ENCODE assay signal across 17 cellular contexts in the genomic region with DNA sequence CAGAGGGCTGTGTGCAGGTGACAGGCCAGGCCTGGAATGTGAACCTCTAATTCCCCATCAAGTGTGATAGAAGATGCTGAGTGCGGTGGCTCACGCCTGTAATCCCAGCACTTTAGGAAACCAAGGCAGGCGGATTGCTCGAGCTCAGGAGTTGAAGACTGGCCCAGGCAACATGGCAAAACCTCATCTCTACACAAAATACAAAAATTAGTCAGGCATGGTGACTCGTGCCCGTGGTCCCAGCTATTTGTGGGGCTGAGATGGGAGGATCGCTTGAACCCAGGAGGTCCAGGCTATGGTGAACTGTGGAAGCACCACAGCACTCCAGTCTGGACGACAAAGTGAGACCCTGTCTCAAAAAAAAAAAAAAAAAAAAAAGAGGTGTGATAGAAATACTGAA. TPM values are rescaled to one million over a fixed set of nuclear protein-coding genes. Genes with fewer than 3 reads are reported as not detected.
DNase-seq lines count a peak whose midpoint lies in the region; ATAC-seq lines count a peak whose summit lies in the region.
"Had no signal": no experiment of that assay in that cellular context is flagged by ENCODE, and none has a peak within 500 bp of the region (broad histone marks: within the 10 kb centered on the region; RNA-seq: fewer than 3 reads in every experiment).

No MANE protein-coding gene starts in this region.

- no peak overlapping the region for H2AFZ ChIP-seq in mesenchymal stem cell (ENCODE audit: low read depth, low read length)

- H3K14ac ChIP-seq in mesenchymal stem cell (ENCODE audit: low read length in 2 of 2): no peak overlapping the region

- H3K9ac ChIP-seq in mesenchymal stem cell (ENCODE audit: low read length): no peak overlapping the region

- H3K27me3 ChIP-seq in mesenchymal stem cell (ENCODE audit: control insufficient read depth in 1 of 2, insufficient read depth in 1 of 2, low read length in 2 of 2): no peaks in the 10 kb centered on the region
- H3K27me3 ChIP-seq: Peyer's patch had no signal

- no peaks in the 10 kb centered on the region for H3K36me3 ChIP-seq in mesenchymal stem cell (ENCODE audit: control insufficient read depth in 1 of 2, insufficient read depth in 2 of 2, low read depth in 1 of 2, low read length in 2 of 2)
- H3K36me3 ChIP-seq: HAP-1, Peyer's patch had no signal

- H3K4me3 ChIP-seq in mesenchymal stem cell (ENCODE audit: insufficient read depth in 1 of 2, low read depth in 1 of 2, low read length in 2 of 2): no peak overlapping the region
- H3K4me3 ChIP-seq: HAP-1, Peyer's patch had no signal

- peaks cover 9% of the 10 kb centered on the region for H3K4me1 ChIP-seq in mesenchymal stem cell (ENCODE audit: control insufficient read depth, insufficient read depth, low read depth, low read length)

- no peaks in the 10 kb centered on the region for H3K79me1 ChIP-seq in mesenchymal stem cell (replicated peaks; ENCODE audit: low read length, poor library complexity, severe bottlenecking)

- peak overlapping the region; percentile 7 for H4K8ac ChIP-seq in mesenchymal stem cell (ENCODE audit: low read length)

- no peak overlapping the region for H4K91ac ChIP-seq in mesenchymal stem cell (ENCODE audit: low read length)

- H2BK5ac ChIP-seq in mesenchymal stem cell (ENCODE audit: low read depth, low read length, poor library complexity, severe bottlenecking): no peak overlapping the region

- no peak for ATAC-seq in HG03439 (IDR thresholded peaks at IDR 0.05; ENCODE audit: unreplicated experiment)
- ATAC-seq: Right ventricle myocardium inferior had no signal

- no peak overlapping the region for H2BK15ac ChIP-seq in mesenchymal stem cell (ENCODE audit: low read depth, poor library complexity, severe bottlenecking)

- DNase-seq in activated T-cell treated with anti-CD3 and anti-CD28 coated beads, Interleukin-2, amount 50 U/mL, for 48 hours: peak; percentile 20 to 27
- no peak for DNase-seq in activated T-cell treated with anti-CD3 and anti-CD28 coated beads, Interleukin-2, amount 50 U/mL, for 1 hour
- DNase-seq in ELR (ENCODE audit: low read depth) (peak; percentile 45), LHCN-M2 (ENCODE audit: low read depth) (peak; percentile 22), mesenchymal stem cell (peak; percentile 15), pons (ENCODE audit: low spot score) (no peak)
- DNase-seq: DMS79; Kasumi-1; NCI-H1694 treated with DMSO at 0.1 percent for 48 hours; NCI-H510A; NCI-H748 treated with DMSO at 0.1 percent for 48 hours; NK-92 treated with Interleukin-12 subunit alpha and Interleukin-12 subunit beta, amount 100 ng/mL, for 24 hours; Peyer's patch had no signal

- no peak overlapping the region for H3K23ac ChIP-seq in mesenchymal stem cell (ENCODE audit: low read length in 2 of 2)

- no peak overlapping the region for H2BK12ac ChIP-seq in mesenchymal stem cell (ENCODE audit: low read length in 2 of 2)

- no peak overlapping the region for H2AK5ac ChIP-seq in mesenchymal stem cell (ENCODE audit: low read length, severe bottlenecking)

- no peak overlapping the region for H3K18ac ChIP-seq in mesenchymal stem cell (ENCODE audit: low read depth in 1 of 2, low read length in 2 of 2)

- 85% methylated on average over 8 of the region's 8 CpGs for WGBS in mesenchymal stem cell

- H3K4ac ChIP-seq in mesenchymal stem cell (ENCODE audit: low read depth in 1 of 2, low read length in 2 of 2): no peak overlapping the region

- no peak overlapping the region for H2BK120ac ChIP-seq in mesenchymal stem cell (ENCODE audit: low read depth, low read length)

- H3K9me3 ChIP-seq in mesenchymal stem cell (ENCODE audit: control insufficient read depth, low read length): no peaks in the 10 kb centered on the region
- H3K9me3 ChIP-seq: HAP-1, Peyer's patch had no signal

- no peak overlapping the region for H3K4me2 ChIP-seq in mesenchymal stem cell (ENCODE audit: low read length, poor library complexity, severe bottlenecking)

- H3K27ac ChIP-seq in mesenchymal stem cell (ENCODE audit: low read length, poor library complexity, severe bottlenecking): no peak overlapping the region
- H3K27ac ChIP-seq: C4-2B, Peyer's patch had no signal

RNA-seq across cellular contexts. Expression of gene PUM1, which starts 40.1 kb away (rescaled TPM):
- 40.8 and 50.3 TPM in 2 replicates for total RNA-seq in LHCN-M2 (2014; rRNA removed)
- 30.3 TPM for polyA plus RNA-seq in LHCN-M2 (2012)
- polyA plus RNA-seq in mesenchymal stem cell (2013, experiment 1 of 2): 40.3 TPM
- 38.7 TPM for polyA plus RNA-seq in mesenchymal stem cell (2013, experiment 2 of 2)

Comparison
In these comparisons a context has a peak if more than half of its experiments do, and no peak if none do; other contexts are left out.
1. DNase-seq: peak in activated T-cell treated with anti-CD3 and anti-CD28 coated beads, Interleukin-2, amount 50 U/mL, for 48 hours (2 of 2), ELR (single experiment), LHCN-M2 (single experiment) and mesenchymal stem cell (single experiment); none in activated T-cell treated with anti-CD3 and anti-CD28 coated beads, Interleukin-2, amount 50 U/mL, for 1 hour (single experiment) and pons (single experiment).